14 cellular contexts compared by ENCODE assay signal in genomic region chr5:157387164-157387563, GRCh38.
DNase-seq lines count a peak whose midpoint lies in the region; ATAC-seq, FAIRE-seq and TF ChIP-seq lines count a peak whose summit lies in the region.
"Had no signal": no experiment of that assay in that cellular context is flagged by ENCODE, and none has a peak within 500 bp of the region (broad histone marks: within the 10 kb centered on the region; RNA-seq: fewer than 3 reads in every experiment).

No MANE protein-coding gene starts in this region.

- intact Hi-C loops in posterior cingulate gyrus (cut with DNase I) = no loop called here

- 13% methylated on average over 1 of the region's 1 CpG for WGBS in SK-N-SH (ENCODE audit: low lambda C conversion rate)
- WGBS in mesendoderm (ENCODE audit: extremely low coverage, insufficient coverage, low lambda C conversion rate) = no CpG with 5 or more reads among the region's 1 CpG

- H2AFZ ChIP-seq in SK-N-SH (ENCODE audit: low read depth) (no peak overlapping the region), astrocyte (ENCODE audit: low read depth, low read length) (no peak overlapping the region)

- H3K36me3 Mint-ChIP-seq in astrocyte (ENCODE audit: low read depth, unreplicated experiment) = peaks cover 10% of the 10 kb centered on the region

- no peak for FAIRE-seq in astrocyte (lab: Jason Lieb, UNC)

- no peaks in the 10 kb centered on the region for H3K9me3 Mint-ChIP-seq in astrocyte (ENCODE audit: unreplicated experiment)
- H3K9me3 Mint-ChIP-seq: activated CD4-positive, alpha-beta T cell treated with anti-CD3 and anti-CD28 coated beads, Interleukin-2, amount 10 ng/mL, durations not matched to agents 24 days and 14 days; dendritic cell treated with granulocyte-macrophage colony-stimulating factor and Interleukin-4, amounts not matched to agents 40 ng/mL and 50 ng/mL, for 4 days had no signal

- H3F3A ChIP-seq in SK-N-SH (replicated peaks; ENCODE audit: insufficient read depth) = peaks cover 67% of the 10 kb centered on the region

- H2BK120ac ChIP-seq in mesendoderm (ENCODE audit: low read depth, low read length) = peak overlapping the region; percentile 83

- CTCF ChIA-PET in SK-N-SH (lab: Yijun Ruan, JAX) = interaction anchor here (1.1 kb wide), 1 partner anchor 59 kb away, joined by 6 read pairs; no protein-coding TSS in a partner anchor

- TF ChIP-seq RAD21 in SK-N-SH (IDR thresholded peaks at IDR 0.05; ENCODE audit: low read length) = no peak

- H3K18ac ChIP-seq in mesendoderm (ENCODE audit: low read length) = peak overlapping the region; percentile 78

- peak overlapping the region; percentile 97 for H3K27ac Mint-ChIP-seq in astrocyte (ENCODE audit: unreplicated experiment)
- H3K27ac Mint-ChIP-seq: dendritic cell treated with granulocyte-macrophage colony-stimulating factor and Interleukin-4, amounts not matched to agents 40 ng/mL and 50 ng/mL, for 4 days had no signal

- no peak overlapping the region for H3K4me3 Mint-ChIP-seq in astrocyte (ENCODE audit: unreplicated experiment)
- H3K4me3 Mint-ChIP-seq: activated CD4-positive, alpha-beta T cell treated with anti-CD3 and anti-CD28 coated beads, Interleukin-2, amount 10 ng/mL, durations not matched to agents 24 days and 14 days; dendritic cell treated with granulocyte-macrophage colony-stimulating factor and Interleukin-4, amounts not matched to agents 40 ng/mL and 50 ng/mL, for 4 days had no signal

- no peak for ATAC-seq in SK-N-SH treated with all-trans-retinoic acid at 6 μM for 48 hours

- peak overlapping the region; percentile 45 for H2BK15ac ChIP-seq in mesendoderm (replicated peaks; ENCODE audit: low read depth)

- H4K8ac ChIP-seq in mesendoderm (ENCODE audit: low read depth, low read length) = no peak overlapping the region

- H3K9me2 ChIP-seq in SK-N-SH = no peaks in the 10 kb centered on the region

- H3K4me1 ChIP-seq in SK-N-SH (ENCODE audit: control insufficient read depth in 1 of 2, insufficient read depth in 2 of 2, low read depth in 1 of 2, low read length in 1 of 2) = peaks cover 55 to 70% of the 10 kb centered on the region in 2 experiments
- H3K4me1 ChIP-seq in astrocyte (ENCODE audit: insufficient read depth, low read length) = peaks cover 71% of the 10 kb centered on the region
- H3K4me1 ChIP-seq in mesendoderm (ENCODE audit: control insufficient read depth, low read depth, low read length) = peaks cover 4% of the 10 kb centered on the region
- peaks cover 46% of the 10 kb centered on the region for H3K4me1 ChIP-seq in stomach smooth muscle (ENCODE audit: control insufficient read depth, insufficient read depth, low read length)

- no peaks in the 10 kb centered on the region for H3K79me1 ChIP-seq in mesendoderm (ENCODE audit: low read length)

- H4K20me1 ChIP-seq in SK-N-SH (ENCODE audit: insufficient read depth) = no peaks in the 10 kb centered on the region
- H4K20me1 ChIP-seq in astrocyte (ENCODE audit: insufficient read depth, low read length) = no peaks in the 10 kb centered on the region

- H3K79me2 ChIP-seq in SK-N-SH (ENCODE audit: insufficient read depth) = peaks cover 10% of the 10 kb centered on the region
- no peaks in the 10 kb centered on the region for H3K79me2 ChIP-seq in astrocyte (ENCODE audit: insufficient read depth, low read length)
- H3K79me2 ChIP-seq in mesendoderm (ENCODE audit: control insufficient read depth, insufficient read depth, low read length) = no peaks in the 10 kb centered on the region

- peak overlapping the region; percentile 97 to 99 for H3K27ac ChIP-seq in SK-N-SH (ENCODE audit: low read depth in 2 of 2, low read length in 1 of 2)
- peak overlapping the region; percentile 90 for H3K27ac ChIP-seq in astrocyte (ENCODE audit: low read depth, low read length)
- H3K27ac ChIP-seq in mesendoderm (ENCODE audit: low read depth, low read length) = no peak overlapping the region
- H3K27ac ChIP-seq in stomach smooth muscle (ENCODE audit: low read length) = peak overlapping the region; percentile 80
- H3K27ac ChIP-seq: 22Rv1 had no signal

- H3K4me3 ChIP-seq in SK-N-SH (ENCODE audit: low read depth in 2 of 2, low read length in 1 of 2) = no peak overlapping the region
- peak overlapping the region; percentile 2 for H3K4me3 ChIP-seq in astrocyte (ENCODE audit: insufficient read depth, low read depth, low read length)
- H3K4me3 ChIP-seq in mesendoderm (ENCODE audit: low read length) = no peak overlapping the region
- H3K4me3 ChIP-seq in stomach smooth muscle (ENCODE audit: low read length in 2 of 2) = no peak overlapping the region

- H3K27me3 ChIP-seq in SK-N-SH (ENCODE audit: insufficient read depth) (no peaks in the 10 kb centered on the region), astrocyte (ENCODE audit: insufficient read depth, low read length) (no peaks in the 10 kb centered on the region), mesendoderm (ENCODE audit: insufficient read depth, low read length, poor library complexity) (no peaks in the 10 kb centered on the region), stomach smooth muscle (ENCODE audit: control insufficient read depth in 1 of 2, insufficient read depth in 2 of 2, low read length in 2 of 2) (no peaks in the 10 kb centered on the region)

- POLR2A ChIA-PET in SK-N-SH (lab: Yijun Ruan, JAX) = no interaction called here

- H3K56ac ChIP-seq in mesendoderm (ENCODE audit: low read length) = no peak overlapping the region

- TF ChIP-seq EP300 in SK-N-SH (IDR thresholded peaks at IDR 0.05; ENCODE audit: borderline replicate concordance in 1 of 2, low read depth in 1 of 2, low read length in 1 of 2) = no peak

- H4K5ac ChIP-seq in mesendoderm (ENCODE audit: low read length) = no peak overlapping the region

- H3K9ac ChIP-seq in SK-N-SH (peak overlapping the region; percentile 82), astrocyte (ENCODE audit: low read length) (peak overlapping the region; percentile 76), mesendoderm (ENCODE audit: low read length) (no peak overlapping the region), stomach smooth muscle (ENCODE audit: low read length in 2 of 2) (peak overlapping the region; percentile 50 to 58)

- H3K36me3 ChIP-seq in SK-N-SH (replicated peaks in 1 of 2; ENCODE audit: control insufficient read depth in 1 of 2, insufficient read depth in 2 of 2, low read length in 1 of 2) (peaks cover 2 to 4% of the 10 kb centered on the region in 2 experiments), astrocyte (ENCODE audit: insufficient read depth, low read length) (no peaks in the 10 kb centered on the region), mesendoderm (ENCODE audit: control insufficient read depth, insufficient read depth, low read length) (no peaks in the 10 kb centered on the region), stomach smooth muscle (ENCODE audit: control insufficient read depth in 2 of 2, insufficient read depth in 2 of 2, low read length in 2 of 2) (no peaks in the 10 kb centered on the region)

- peaks cover 62% of the 10 kb centered on the region for H3K4me1 Mint-ChIP-seq in astrocyte (ENCODE audit: low read depth, unreplicated experiment)

- DNase-seq in SK-N-SH (no peak), astrocyte (ENCODE audit: low read depth) (no peak), mesendoderm (no peak), HT-29 (ENCODE audit: low spot score) (no peak), NCI-H1694 treated with DMSO at 0.1 percent for 48 hours (lab: John Stamatoyannopoulos, UW) (no peak), posterior cingulate gyrus (no peak)
- DNase-seq: activated CD4-positive, alpha-beta T cell treated with anti-CD3 and anti-CD28 coated beads, Interleukin-2, amount 10 ng/mL, durations not matched to agents 24 days and 14 days; activated naive CD4-positive, alpha-beta T cell; glutamatergic neuron; stimulated activated CD4-positive, alpha-beta T cell treated with anti-CD3 and anti-CD28 coated beads, Interleukin-4, amount 100 ng/mL, for 1 hour had no signal

- H3K9me3 ChIP-seq in SK-N-SH = no peaks in the 10 kb centered on the region
- no peaks in the 10 kb centered on the region for H3K9me3 ChIP-seq in astrocyte (ENCODE audit: insufficient read depth, low read depth, low read length)
- no peaks in the 10 kb centered on the region for H3K9me3 ChIP-seq in stomach smooth muscle (ENCODE audit: control insufficient read depth in 2 of 2, low read length in 2 of 2)

- H3K4me2 ChIP-seq in SK-N-SH (peak overlapping the region; percentile 68), astrocyte (ENCODE audit: low read length) (peak overlapping the region; percentile 52), mesendoderm (ENCODE audit: low read length) (no peak overlapping the region)

- peak overlapping the region; percentile 74 for H3K4ac ChIP-seq in mesendoderm (ENCODE audit: low read depth, low read length)

- H2BK5ac ChIP-seq in mesendoderm (ENCODE audit: low read length) = no peak overlapping the region

- TF ChIP-seq CTCF in SK-N-SH (IDR thresholded peaks at IDR 0.05) (0 out of 2 replicates have a peak, but pooled peaks have one; percentile 7), astrocyte (IDR thresholded peaks at IDR 0.05; ENCODE audit: insufficient read depth, low read depth, low read length) (no peak)

- no peak overlapping the region for H3K23ac ChIP-seq in mesendoderm (ENCODE audit: low read length)

- no peaks in the 10 kb centered on the region for H3K27me3 Mint-ChIP-seq in astrocyte (ENCODE audit: low read depth, unreplicated experiment)
- H3K27me3 Mint-ChIP-seq: activated CD4-positive, alpha-beta T cell treated with anti-CD3 and anti-CD28 coated beads, Interleukin-2, amount 10 ng/mL, durations not matched to agents 24 days and 14 days; dendritic cell treated with granulocyte-macrophage colony-stimulating factor and Interleukin-4, amounts not matched to agents 40 ng/mL and 50 ng/mL, for 4 days had no signal

- H2AK5ac ChIP-seq in mesendoderm (ENCODE audit: low read length) = no peak overlapping the region

TF ChIP-seq in SK-N-SH treated with all-trans-retinoic acid at 6 μM for 48 hours, 23 proteins besides CTCF, POLR2A, EP300 and RAD21 (continues in another document):
- TF ChIP-seq OSR1 (CRISPR knock-in tag; IDR thresholded peaks at IDR 0.05) (no peak), RARB (CRISPR knock-in tag; IDR thresholded peaks at IDR 0.05) (no peak), SNAI2 (CRISPR knock-in tag; IDR thresholded peaks at IDR 0.05) (no peak), ZFP3 (CRISPR knock-in tag; IDR thresholded peaks at IDR 0.05) (no peak), TOX (CRISPR knock-in tag; IDR thresholded peaks at IDR 0.05; ENCODE audit: borderline replicate concordance) (no peak), BACH2 (CRISPR knock-in tag; IDR thresholded peaks at IDR 0.05; ENCODE audit: borderline replicate concordance) (no peak), ESRRG (CRISPR knock-in tag; IDR thresholded peaks at IDR 0.05) (no peak), ZFP30 (CRISPR knock-in tag; IDR thresholded peaks at IDR 0.05) (no peak), ZNF8 (CRISPR knock-in tag; IDR thresholded peaks at IDR 0.05) (no peak), PPARA (CRISPR knock-in tag; IDR thresholded peaks at IDR 0.05; ENCODE audit: borderline replicate concordance) (no peak), ZNF70 (CRISPR knock-in tag; IDR thresholded peaks at IDR 0.05) (no peak)
